ENCODE assay signal across 22 cellular contexts in the genomic region with DNA sequence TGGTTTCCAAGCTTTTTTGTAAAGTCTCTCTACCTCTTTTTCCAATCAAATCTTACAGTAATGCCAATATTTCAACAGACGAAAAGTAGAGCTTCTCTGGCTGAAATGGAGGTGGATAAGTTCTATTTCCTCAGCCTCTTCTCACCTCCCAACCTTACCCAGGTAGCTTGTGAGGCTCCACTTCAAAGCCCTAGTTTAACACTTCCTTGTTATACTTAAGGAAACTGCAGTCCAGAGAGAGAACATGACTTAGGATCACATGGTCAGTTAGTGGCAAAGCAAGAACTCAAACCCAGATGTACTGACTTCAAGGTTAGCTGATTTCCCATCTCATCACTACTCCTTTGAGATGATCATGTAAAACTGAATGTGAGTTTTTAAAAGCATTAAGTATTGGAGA.
"Had no signal": no experiment of that assay in that cellular context is flagged by ENCODE, and none has a peak within 500 bp of the region (broad histone marks: within the 10 kb centered on the region; RNA-seq: fewer than 3 reads in every experiment).

No MANE protein-coding gene starts in this region.

- H3K4me1 ChIP-seq: left ventricle myocardium inferior, parathyroid adenoma, vagina had no signal

- H3K9me3 ChIP-seq: left ventricle myocardium inferior, vagina had no signal

- H3K9ac ChIP-seq: parathyroid adenoma had no signal

- H3K27ac ChIP-seq: left ventricle myocardium inferior, parathyroid adenoma, vagina had no signal

- ATAC-seq: esophagus mucosa; naive thymus-derived CD4-positive, alpha-beta T cell; right cardiac atrium had no signal

- H3K4me3 ChIP-seq: left ventricle myocardium inferior, lung, vagina had no signal

- H3K79me2 ChIP-seq: parathyroid adenoma had no signal

- H2AFZ ChIP-seq: parathyroid adenoma had no signal

- DNase-seq: activated CD4-positive, alpha-beta T cell treated with anti-CD3 and anti-CD28 coated beads for 4 hours; activated CD4-positive, alpha-beta T cell treated with anti-CD3 and anti-CD28 coated beads, Interleukin-2, amount 50 U/mL, for 4 hours; activated CD8-positive, alpha-beta memory T cell treated with anti-CD3 and anti-CD28 coated beads for 24 hours; activated effector memory CD4-positive, alpha-beta T cell treated with Interleukin-2 at 50 U/mL for 16 hours; activated naive CD4-positive, alpha-beta T cell treated with Interleukin-2 at 50 U/mL for 16 hours; anterior cingulate cortex; foreskin fibroblast; head of caudate nucleus; hypothalamus; immature natural killer cell; left ventricle myocardium inferior; naive thymus-derived CD4-positive, alpha-beta T cell; nucleus accumbens; right cardiac atrium; stimulated activated CD4-positive, alpha-beta T cell treated with anti-CD3 and anti-CD28 coated beads, Interleukin-2, amount 100 ng/mL, for 48 hours; stimulated activated naive CD4-positive, alpha-beta T cell treated with Interleukin-2 at 50 U/mL for 16 hours; trophoblast cell had no signal

- FAIRE-seq: bronchial epithelial cell had no signal

- H3K27me3 ChIP-seq: vagina had no signal

- H3K36me3 ChIP-seq: left ventricle myocardium inferior, vagina had no signal
